In the genomic region with DNA sequence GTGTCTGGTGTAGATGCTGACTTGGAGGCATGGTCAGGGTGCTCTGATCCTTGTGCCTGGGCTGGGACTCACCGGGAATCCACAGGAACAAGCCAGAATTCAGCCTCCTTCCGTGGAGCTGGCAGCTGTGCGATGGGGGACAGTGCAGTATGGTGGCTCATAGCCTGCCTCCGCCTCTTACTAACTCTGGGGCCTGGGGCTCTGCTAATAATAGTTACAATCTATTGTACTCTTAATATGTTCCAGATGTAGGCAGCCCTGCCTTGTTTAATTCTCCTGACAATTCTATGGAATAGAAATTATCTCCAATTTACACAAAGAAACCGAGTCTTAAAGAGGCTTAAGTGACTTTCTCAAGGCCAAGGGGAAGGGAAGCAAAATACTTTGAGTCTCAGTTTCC, we compare ENCODE assay signal across 24 cellular contexts.
A peak's percentile ranks its signal among the peaks of the same experiment; 100 is the strongest.
DNase-seq lines count a peak whose midpoint lies in the region; ATAC-seq, FAIRE-seq and TF ChIP-seq lines count a peak whose summit lies in the region.
"Had no signal": no experiment of that assay in that cellular context is flagged by ENCODE, and none has a peak within 500 bp of the region (broad histone marks: within the 10 kb centered on the region; RNA-seq: fewer than 3 reads in every experiment).

No MANE protein-coding gene starts in this region.

- peaks cover 16% of the 10 kb centered on the region for H3K4me1 Mint-ChIP-seq in nephron
- H3K4me1 Mint-ChIP-seq in activated T-helper 1 cell treated with anti-CD3 and anti-CD28 coated beads, Interleukin-12 subunit alpha, Interleukin-12 subunit beta, Interleukin-2, Interleukin-4 antibody, amounts not matched to agents 30 ng/mL and 10 ng/mL and 1 ng/mL, durations not matched to agents 14 hours and 24 hours and 36 hours (ENCODE audit: low read depth), result no peaks in the 10 kb centered on the region
- H3K4me1 Mint-ChIP-seq: B cell had no signal

- H3K79me2 ChIP-seq in K562 (ENCODE audit: control insufficient read depth, insufficient read depth, low read length), result no peaks in the 10 kb centered on the region

- TF ChIP-seq POLR2A in K562 (conservative IDR thresholded peaks at IDR 0.05), result no peak

- H3K9me1 ChIP-seq in K562 (ENCODE audit: control insufficient read depth, insufficient read depth, low read length), result no peaks in the 10 kb centered on the region

- no TSS peak for BruUV-seq in K562 (replicated peaks; lab: Mats Ljungman, UMichigan)

- H4K20me1 ChIP-seq in K562 (replicated peaks; ENCODE audit: control insufficient read depth, insufficient read depth, low read length), result peaks cover 8% of the 10 kb centered on the region; the same call in 1 of the 2 replicates

- no peak overlapping the region for H3K4me3 ChIP-seq in HAP-1
- no peak overlapping the region for H3K4me3 ChIP-seq in K562
- H3K4me3 ChIP-seq: MG63, SJCRH30 had no signal

- POLR2A ChIA-PET in K562 (lab: Yijun Ruan, JAX), result no interaction called here

- TF ChIP-seq EP300 in K562 (IDR thresholded peaks at IDR 0.05; ENCODE audit: low read length), result no peak

- H3K9me3 ChIP-seq in HAP-1, result no peaks in the 10 kb centered on the region
- H3K9me3 ChIP-seq in K562 (replicated peaks; ENCODE audit: control insufficient read depth, insufficient read depth, low read depth, low read length), result no peaks in the 10 kb centered on the region
- H3K9me3 ChIP-seq: MG63, SJCRH30 had no signal

- no peak overlapping the region for H3K4me2 ChIP-seq in K562 (ENCODE audit: insufficient read depth, low read length)

- no peaks in the 10 kb centered on the region for H3K4me1 ChIP-seq in HAP-1
- no peaks in the 10 kb centered on the region; a peak in 1 of 5 replicates for H3K4me1 ChIP-seq in K562 (replicated peaks in 1 of 2; ENCODE audit: control insufficient read depth in 2 of 2, insufficient read depth in 2 of 2, low read length in 2 of 2)
- H3K4me1 ChIP-seq: SJCRH30 had no signal

- H3K27me3 ChIP-seq in HAP-1 (ENCODE audit: low read depth), result peaks cover 9% of the 10 kb centered on the region
- H3K27me3 ChIP-seq in K562 (ENCODE audit: control insufficient read depth in 2 of 2, insufficient read depth in 2 of 2, low read length in 2 of 2), result peaks cover 14 to 49% of the 10 kb centered on the region in 2 experiments

- TF ChIP-seq RAD21 in K562 (CRISPR knock-in tag; conservative IDR thresholded peaks at IDR 0.05 in 1 of 2, IDR thresholded peaks at IDR 0.05 in 1 of 2), result no peak

- H2AFZ ChIP-seq in K562 (ENCODE audit: low read depth, low read length), result no peak overlapping the region

- peaks cover 25% of the 10 kb centered on the region for H3K27me3 Mint-ChIP-seq in nephron (ENCODE audit: low read depth)
- H3K27me3 Mint-ChIP-seq in activated T-helper 1 cell treated with anti-CD3 and anti-CD28 coated beads, Interleukin-12 subunit alpha, Interleukin-12 subunit beta, Interleukin-2, Interleukin-4 antibody, amounts not matched to agents 30 ng/mL and 10 ng/mL and 1 ng/mL, durations not matched to agents 14 hours and 24 hours and 36 hours (ENCODE audit: insufficient read depth), result peaks cover 13% of the 10 kb centered on the region

- H3K4me3 Mint-ChIP-seq in nephron, result no peak overlapping the region
- H3K4me3 Mint-ChIP-seq in activated T-helper 1 cell treated with anti-CD3 and anti-CD28 coated beads, Interleukin-12 subunit alpha, Interleukin-12 subunit beta, Interleukin-2, Interleukin-4 antibody, amounts not matched to agents 30 ng/mL and 10 ng/mL and 1 ng/mL, durations not matched to agents 14 hours and 24 hours and 36 hours, result no peak overlapping the region
- H3K4me3 Mint-ChIP-seq: B cell; CD4-positive, alpha-beta memory T cell had no signal

- WGBS in K562 (ENCODE audit: insufficient coverage, low coverage, missing lambda C conversion rate), result 3% methylated on average over 5 of the region's 5 CpGs

- CTCF ChIA-PET in K562 (lab: Yijun Ruan, JAX; ENCODE audit: low intra/inter-chr PET ratio), result no interaction called here

- intact Hi-C loops in K562 (cut with micrococcal nuclease), result no loop called here
- intact Hi-C loops in activated T-helper 1 cell treated with anti-CD3 and anti-CD28 coated beads, Interleukin-12 subunit alpha, Interleukin-12 subunit beta, Interleukin-2, Interleukin-4 antibody, amounts not matched to agents 30 ng/mL and 10 ng/mL and 1 ng/mL, durations not matched to agents 14 hours and 24 hours and 36 hours (cut with micrococcal nuclease), result loop anchor here (5.0 kb wide), 1 partner anchor 1792 kb away; no protein-coding TSS in a partner anchor

- no peak for FAIRE-seq in K562 (lab: Jason Lieb, UNC)

- ATAC-seq in K562 (peak; percentile 29), HG03469 (IDR thresholded peaks at IDR 0.05; ENCODE audit: unreplicated experiment) (no peak)
- ATAC-seq: PC-3 had no signal

- no peak overlapping the region for H3K27ac ChIP-seq in K562 (ENCODE audit: extremely low read depth, low read depth, low read length)
- H3K27ac ChIP-seq: HL-60, SJCRH30 had no signal

- no peaks in the 10 kb centered on the region for H3K36me3 ChIP-seq in HAP-1 (replicated peaks)
- no peaks in the 10 kb centered on the region for H3K36me3 ChIP-seq in K562 (ENCODE audit: control insufficient read depth, insufficient read depth, low read length)
- H3K36me3 ChIP-seq: MG63, SJCRH30 had no signal

- in situ Hi-C loops in HAP-1 (cut with MboI; ENCODE audit: low sequenced_read_pairs), result no loop called here
- in situ Hi-C loops in K562 (cut with MboI), result no loop called here

- H3K9ac ChIP-seq in K562 (ENCODE audit: insufficient read depth in 1 of 2, low read depth in 2 of 2, low read length in 2 of 2), result no peak overlapping the region

- no peaks in the 10 kb centered on the region for H3K9me3 Mint-ChIP-seq in nephron
- no peaks in the 10 kb centered on the region for H3K9me3 Mint-ChIP-seq in activated T-helper 1 cell treated with anti-CD3 and anti-CD28 coated beads, Interleukin-12 subunit alpha, Interleukin-12 subunit beta, Interleukin-2, Interleukin-4 antibody, amounts not matched to agents 30 ng/mL and 10 ng/mL and 1 ng/mL, durations not matched to agents 14 hours and 24 hours and 36 hours

- peak; percentile 39 to 61 for DNase-seq in HAP-1 (ENCODE audit: low spot score in 2 of 2)
- no peak for DNase-seq in K562 (ENCODE audit: extremely low read depth in 1 of 4, low spot score in 3 of 4)
- DNase-seq in DMS 273 (lab: John Stamatoyannopoulos, UW; ENCODE audit: unreplicated experiment), result no peak
- DNase-seq in DMS79 treated with DMSO at 0.1 percent for 48 hours (lab: John Stamatoyannopoulos, UW), result no peak
- DNase-seq in activated T-helper 1 cell treated with anti-CD3 and anti-CD28 coated beads, Interleukin-12 subunit alpha, Interleukin-12 subunit beta, Interleukin-2, Interleukin-4 antibody, amounts not matched to agents 30 ng/mL and 10 ng/mL and 1 ng/mL, durations not matched to agents 14 hours and 24 hours and 36 hours (ENCODE audit: low spot score), result no peak
- DNase-seq: Calu3; CD4-positive, alpha-beta memory T cell; DMS53; H7; IMR-90; Karpas-422; MG63; NCI-H1048; NCI-H1436; NCI-H1930; NCI-H345; NCI-H524 treated with DMSO at 0.1 percent for 48 hours; PC-3; SJCRH30; SW 1271 had no signal

- TF ChIP-seq CTCF in K562 (IDR thresholded peaks at IDR 0.05 in 2 of 3, conservative IDR thresholded peaks at IDR 0.05 in 1 of 3; ENCODE audit: insufficient read depth in 2 of 3, low read depth in 1 of 3, low read length in 3 of 3) (no peak), nephron (IDR thresholded peaks at IDR 0.05; ENCODE audit: unreplicated experiment in 3 of 3) (no peak)

- H3K36me3 Mint-ChIP-seq in nephron (ENCODE audit: low read depth), result no peaks in the 10 kb centered on the region
- H3K36me3 Mint-ChIP-seq in activated T-helper 1 cell treated with anti-CD3 and anti-CD28 coated beads, Interleukin-12 subunit alpha, Interleukin-12 subunit beta, Interleukin-2, Interleukin-4 antibody, amounts not matched to agents 30 ng/mL and 10 ng/mL and 1 ng/mL, durations not matched to agents 14 hours and 24 hours and 36 hours (ENCODE audit: low read depth), result no peaks in the 10 kb centered on the region
- H3K36me3 Mint-ChIP-seq: CD4-positive, alpha-beta memory T cell had no signal

- peak overlapping the region in 2 of 3 experiments; percentile 46 to 63 for H3K27ac Mint-ChIP-seq in nephron
- H3K27ac Mint-ChIP-seq in activated T-helper 1 cell treated with anti-CD3 and anti-CD28 coated beads, Interleukin-12 subunit alpha, Interleukin-12 subunit beta, Interleukin-2, Interleukin-4 antibody, amounts not matched to agents 30 ng/mL and 10 ng/mL and 1 ng/mL, durations not matched to agents 14 hours and 24 hours and 36 hours, result no peak overlapping the region
- H3K27ac Mint-ChIP-seq: B cell; CD4-positive, alpha-beta memory T cell had no signal

TF ChIP-seq in K562, 482 proteins besides CTCF, POLR2A, EP300 and RAD21:
- TF ChIP-seq, protein P1, sequence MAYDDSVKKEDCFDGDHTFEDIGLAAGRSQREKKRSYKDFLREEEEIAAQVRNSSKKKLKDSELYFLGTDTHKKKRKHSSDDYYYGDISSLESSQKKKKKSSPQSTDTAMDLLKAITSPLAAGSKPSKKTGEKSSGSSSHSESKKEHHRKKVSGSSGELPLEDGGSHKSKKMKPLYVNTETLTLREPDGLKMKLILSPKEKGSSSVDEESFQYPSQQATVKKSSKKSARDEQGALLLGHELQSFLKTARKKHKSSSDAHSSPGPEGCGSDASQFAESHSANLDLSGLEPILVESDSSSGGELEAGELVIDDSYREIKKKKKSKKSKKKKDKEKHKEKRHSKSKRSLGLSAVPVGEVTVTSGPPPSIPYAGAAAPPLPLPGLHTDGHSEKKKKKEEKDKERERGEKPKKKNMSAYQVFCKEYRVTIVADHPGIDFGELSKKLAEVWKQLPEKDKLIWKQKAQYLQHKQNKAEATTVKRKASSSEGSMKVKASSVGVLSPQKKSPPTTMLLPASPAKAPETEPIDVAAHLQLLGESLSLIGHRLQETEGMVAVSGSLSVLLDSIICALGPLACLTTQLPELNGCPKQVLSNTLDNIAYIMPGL (CRISPR knock-in tag; IDR thresholded peaks at IDR 0.05), result no peak
- TF ChIP-seq ZNF445 (CRISPR knock-in tag; IDR thresholded peaks at IDR 0.05; ENCODE audit: low read depth) (no peak), ZC3H4 (CRISPR knock-in tag; IDR thresholded peaks at IDR 0.05; ENCODE audit: borderline replicate concordance) (no peak), FUS (optimal IDR thresholded peaks at IDR 0.05; ENCODE audit: low read depth, low read length) (no peak), TEAD2 (tag; IDR thresholded peaks at IDR 0.05) (no peak), KLF10 (CRISPR knock-in tag; IDR thresholded peaks at IDR 0.05) (no peak)
TF ChIP-seq in K562: peak in this region for 0.

Comparison
In these comparisons a context has a peak if more than half of its experiments do, and no peak if none do; other contexts are left out.
1. DNase-seq: peak in HAP-1 (2 of 2); none in K562 (0 of 4), DMS 273 (single experiment), DMS79 treated with DMSO at 0.1 percent for 48 hours (single experiment) and activated T-helper 1 cell treated with anti-CD3 and anti-CD28 coated beads, Interleukin-12 subunit alpha, Interleukin-12 subunit beta, Interleukin-2, Interleukin-4 antibody, amounts not matched to agents 30 ng/mL and 10 ng/mL and 1 ng/mL, durations not matched to agents 14 hours and 24 hours and 36 hours (single experiment).